ENCODE assay signal across 1 cellular context in the genomic region with DNA sequence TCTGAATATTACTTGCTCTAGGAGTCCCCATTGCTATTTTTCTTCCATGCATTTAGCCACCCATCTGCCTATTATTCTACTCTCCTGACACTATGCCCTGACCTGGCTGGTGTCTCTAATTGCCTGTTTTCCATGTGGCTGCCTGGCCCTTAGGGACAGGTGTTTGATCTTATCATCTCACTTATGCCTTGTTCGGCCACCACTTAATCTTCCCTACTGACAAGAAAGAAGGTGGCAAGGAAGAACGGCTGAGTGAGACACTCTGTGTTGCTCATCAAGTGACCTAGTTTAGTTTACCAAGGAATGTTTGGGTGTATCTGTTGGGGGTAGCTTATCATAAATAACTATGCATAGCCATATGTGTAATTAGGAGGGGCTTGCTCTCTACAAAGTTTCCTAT.
TF ChIP-seq lines count a peak whose summit lies in the region.

No MANE protein-coding gene starts in this region.

TF ChIP-seq in GM23338, 12 proteins besides CTCF, POLR2A, EP300 and RAD21 (continued from another document):
- TF ChIP-seq ZNF462 (CRISPR knock-in tag; IDR thresholded peaks at IDR 0.05): no peak
- no peak for TF ChIP-seq CREB1 (CRISPR knock-in tag; IDR thresholded peaks at IDR 0.05; ENCODE audit: low read depth)
- no peak for TF ChIP-seq EZH2 (IDR thresholded peaks at IDR 0.05; ENCODE audit: low read depth, unreplicated experiment)
